Comparison of ENCODE assay signal across 9 cellular contexts in genomic region chr20:8601542-8601912, GRCh38.
DNase-seq lines count a peak whose midpoint lies in the region; ATAC-seq, FAIRE-seq and TF ChIP-seq lines count a peak whose summit lies in the region.
"Had no signal": no experiment of that assay in that cellular context is flagged by ENCODE, and none has a peak within 500 bp of the region (broad histone marks: within the 10 kb centered on the region; RNA-seq: fewer than 3 reads in every experiment).

No MANE protein-coding gene starts in this region.

- no TSS peak for BruUV-seq in HepG2 (replicated peaks; lab: Mats Ljungman, UMichigan)

- TF ChIP-seq RAD21 in liver (IDR thresholded peaks at IDR 0.05) (no peak), HepG2 (CRISPR knock-in tag; IDR thresholded peaks at IDR 0.05) (no peak)

- no peaks in the 10 kb centered on the region for H3K9me3 ChIP-seq in liver (ENCODE audit: control insufficient read depth in 4 of 4, low read length in 3 of 4)
- H3K9me3 ChIP-seq in HepG2 (ENCODE audit: low read length) = no peaks in the 10 kb centered on the region
- no peaks in the 10 kb centered on the region for H3K9me3 ChIP-seq in T-helper 17 cell (ENCODE audit: control insufficient read depth, low read length, poor library complexity, severe bottlenecking)

- H3K79me2 ChIP-seq in HepG2 (ENCODE audit: insufficient read depth, low read length) = no peaks in the 10 kb centered on the region

- no peak for TF ChIP-seq POLR2A in HepG2 (IDR thresholded peaks at IDR 0.05; ENCODE audit: insufficient read depth in 1 of 2, low read depth in 2 of 2, low read length in 2 of 2)

- H3K4me1 ChIP-seq in liver (ENCODE audit: control insufficient read depth in 4 of 4, insufficient read depth in 4 of 4, low read length in 3 of 4) (peaks cover 0 to 4% (median 0%) of the 10 kb centered on the region in 4 donors), HepG2 (ENCODE audit: insufficient read depth, low read length) (no peaks in the 10 kb centered on the region)

- POLR2A ChIA-PET in HepG2 (lab: Yijun Ruan, JAX) = no interaction called here

- H3K27me3 Mint-ChIP-seq in T-helper 17 cell = no peaks in the 10 kb centered on the region

- no peak overlapping the region for H3K4me2 ChIP-seq in HepG2 (ENCODE audit: low read depth, low read length)

- no peak overlapping the region for H3K9ac ChIP-seq in liver (ENCODE audit: low read depth in 1 of 2, low read length in 2 of 2)
- H3K9ac ChIP-seq in HepG2 (ENCODE audit: insufficient read depth, low read depth, low read length) = no peak overlapping the region

- intact Hi-C loops in HepG2 (cut with micrococcal nuclease; ENCODE audit: unreplicated experiment) = no loop called here

- in situ Hi-C loops in HepG2 (cut with HindIII; ENCODE audit: extremely low pct_ligation_motif_present, low pct_unique_long_range_greater_than_20kb) = no loop called here

- CTCF ChIA-PET in HepG2 (lab: Yijun Ruan, JAX; ENCODE audit: low intra/inter-chr PET ratio, low total read pairs) = no interaction called here

- H4K20me1 ChIP-seq in HepG2 (ENCODE audit: insufficient read depth, low read length) = no peaks in the 10 kb centered on the region

- no peak overlapping the region for H3K4me3 Mint-ChIP-seq in T-helper 17 cell

- H3K4me3 ChIP-seq in liver (ENCODE audit: low read depth in 1 of 3, low read length in 3 of 3) (no peak overlapping the region), HepG2 (replicated peaks in 1 of 3; ENCODE audit: insufficient read depth in 1 of 3, low read depth in 2 of 3, low read length in 3 of 3) (no peak overlapping the region)

- ATAC-seq in HepG2 (no peak), HG03095 (IDR thresholded peaks at IDR 0.05; ENCODE audit: unreplicated experiment) (peak; percentile 88), T-helper 17 cell (no peak)
- ATAC-seq: heart left ventricle had no signal

- no peaks in the 10 kb centered on the region for H3K36me3 Mint-ChIP-seq in T-helper 17 cell (ENCODE audit: low read depth)

- H3K27ac ChIP-seq in liver (ENCODE audit: low read depth in 1 of 2, low read length in 2 of 2) (no peak overlapping the region), HepG2 (ENCODE audit: extremely low read length, insufficient read depth, low read length) (no peak overlapping the region)

- no peak overlapping the region for H2AFZ ChIP-seq in HepG2 (ENCODE audit: low read length)

- peak overlapping the region; percentile 37 for H3K27ac Mint-ChIP-seq in T-helper 17 cell

- H3K27me3 ChIP-seq in liver (ENCODE audit: control insufficient read depth in 4 of 4, insufficient read depth in 4 of 4, low read length in 3 of 4) (no peaks in the 10 kb centered on the region), HepG2 (ENCODE audit: control insufficient read depth in 1 of 2, insufficient read depth in 2 of 2, low read length in 2 of 2) (no peaks in the 10 kb centered on the region)
- H3K27me3 ChIP-seq: heart left ventricle had no signal

- WGBS in liver = 88% methylated on average over 1 of the region's 1 CpG
- 100% methylated on average over 1 of the region's 1 CpG for WGBS in HepG2 (ENCODE audit: low lambda C conversion rate)

- H3K36me3 ChIP-seq in liver (ENCODE audit: control insufficient read depth in 4 of 4, insufficient read depth in 3 of 4, low read depth in 1 of 4, low read length in 3 of 4) (no peaks in the 10 kb centered on the region), HepG2 (replicated peaks in 1 of 2; ENCODE audit: control insufficient read depth in 1 of 2, insufficient read depth in 2 of 2, low read length in 2 of 2) (0 out of 5 replicates have a peak, but pooled peaks cover 0 to 2% of the 10 kb centered on the region in 2 experiments)
- H3K36me3 ChIP-seq: heart left ventricle had no signal

- TF ChIP-seq CTCF in liver (IDR thresholded peaks at IDR 0.05; ENCODE audit: low read depth, low read length, missing input control) (no peak), HepG2 (CRISPR knock-in tag; IDR thresholded peaks at IDR 0.05) (no peak)

- DNase-seq in HepG2 (ENCODE audit: low spot score) (no peak), T-helper 17 cell (no peak), AG20443 (ENCODE audit: low spot score) (no peak), dermis blood vessel endothelial cell (no peak), SKM-1 treated with dmso at 0.1 percent for 144 hours (lab: John Stamatoyannopoulos, UW; ENCODE audit: unreplicated experiment) (no peak), NCI-H2107 (lab: John Stamatoyannopoulos, UW) (no peak)
- DNase-seq: heart left ventricle had no signal

- TF ChIP-seq EP300 in HepG2 (IDR thresholded peaks at IDR 0.05; ENCODE audit: low read depth in 2 of 2, low read length in 2 of 2) (no peak), HepG2 (CRISPR knock-in tag; IDR thresholded peaks at IDR 0.05; ENCODE audit: borderline replicate concordance) (no peak)

- peaks cover 9% of the 10 kb centered on the region for H3K4me1 Mint-ChIP-seq in T-helper 17 cell

- FAIRE-seq in HepG2 (lab: Jason Lieb, UNC) = no peak

TF ChIP-seq in liver, 16 proteins besides CTCF, POLR2A, EP300 and RAD21:
- TF ChIP-seq SP1 (IDR thresholded peaks at IDR 0.05) = peak; percentile 35
- no peak for TF ChIP-seq EGR1 (IDR thresholded peaks at IDR 0.05; ENCODE audit: low read depth in 2 of 2)
TF ChIP-seq in liver: peak in this region for 1.

TF ChIP-seq in HepG2, 621 proteins besides CTCF, POLR2A, EP300 and RAD21:
- TF ChIP-seq ZBTB38 (CRISPR knock-in tag; IDR thresholded peaks at IDR 0.05) = no peak
- no peak for TF ChIP-seq GATA4 (IDR thresholded peaks at IDR 0.05; ENCODE audit: borderline replicate concordance, low read depth)
- no peak for TF ChIP-seq TAF15 (IDR thresholded peaks at IDR 0.05; ENCODE audit: low read depth, low read length, poor library complexity, severe bottlenecking)
